Comparison of ENCODE assay signal across 21 cellular contexts in the genomic region with DNA sequence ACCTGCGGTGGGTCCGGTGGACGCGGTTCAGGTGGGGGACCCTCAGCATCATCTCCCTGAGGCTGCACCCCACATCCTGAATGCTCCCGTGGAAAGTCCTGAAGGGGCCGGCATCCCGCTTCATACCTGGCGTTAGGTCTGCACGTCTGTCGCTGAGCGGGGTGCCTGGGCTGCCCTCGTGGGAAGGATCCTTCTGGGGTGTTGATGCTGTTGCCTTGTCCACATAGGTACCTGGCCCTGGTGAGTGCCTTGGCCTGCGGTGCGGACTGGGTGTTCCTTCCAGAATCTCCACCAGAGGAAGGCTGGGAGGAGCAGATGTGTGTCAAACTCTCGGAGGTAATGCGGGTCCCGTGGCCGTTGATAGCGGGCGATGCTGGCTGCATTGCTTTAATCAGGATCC. TPM values are rescaled to one million over a fixed set of nuclear protein-coding genes. Genes with fewer than 3 reads are reported as not detected.
A peak's percentile ranks its signal among the peaks of the same experiment; 100 is the strongest.
DNase-seq lines count a peak whose midpoint lies in the region; ATAC-seq, FAIRE-seq and TF ChIP-seq lines count a peak whose summit lies in the region.
"Had no signal": no experiment of that assay in that cellular context is flagged by ENCODE, and none has a peak within 500 bp of the region (broad histone marks: within the 10 kb centered on the region; RNA-seq: fewer than 3 reads in every experiment).

No MANE protein-coding gene starts in this region.

- BruUV-seq in K562 (replicated peaks; lab: Mats Ljungman, UMichigan), result no TSS peak

- DNase-seq in cardiac muscle cell (ENCODE audit: low read depth in 1 of 2, low spot score in 1 of 2) (no peak), cardiac septum (ENCODE audit: low spot score) (no peak), K562 (ENCODE audit: extremely low read depth in 1 of 4, low spot score in 3 of 4) (no peak), NCI-H2196 treated with DMSO at 0.1 percent for 48 hours (lab: John Stamatoyannopoulos, UW; ENCODE audit: unreplicated experiment) (no peak), WTC11 (ENCODE audit: low spot score) (no peak)
- DNase-seq: 8988T; CD8-positive, alpha-beta memory T cell; DMS79 treated with DMSO at 0.1 percent for 48 hours; H9; NCI-H1105 treated with DMSO at 0.1 percent for 48 hours; NCI-H1694 treated with DMSO at 0.1 percent for 48 hours; NCI-H2107; NCI-H226; NCI-H524 treated with DMSO at 0.1 percent for 48 hours had no signal

- no peaks in the 10 kb centered on the region for H3K27me3 Mint-ChIP-seq in WTC11 (ENCODE audit: low read depth)
- H3K27me3 Mint-ChIP-seq: CD8-positive, alpha-beta memory T cell had no signal

- H3K9ac ChIP-seq in K562 (ENCODE audit: insufficient read depth in 1 of 2, low read depth in 2 of 2, low read length in 2 of 2) (no peak overlapping the region), skeletal muscle satellite cell (ENCODE audit: low read depth, low read length) (peak overlapping the region; percentile 75)
- H3K9ac ChIP-seq: BLaER1 had no signal

- TF ChIP-seq RAD21 in K562 (CRISPR knock-in tag; conservative IDR thresholded peaks at IDR 0.05 in 1 of 2, IDR thresholded peaks at IDR 0.05 in 1 of 2), result no peak

- H3K27ac Mint-ChIP-seq in WTC11, result no peak overlapping the region

- FAIRE-seq in K562 (lab: Jason Lieb, UNC), result no peak
- FAIRE-seq: D721Med, G401.6, GM12878 had no signal

- H3K9me1 ChIP-seq in K562 (ENCODE audit: control insufficient read depth, insufficient read depth, low read length), result peaks cover 7% of the 10 kb centered on the region

- H3K36me3 ChIP-seq in cardiac muscle cell (peaks cover 72% of the 10 kb centered on the region), K562 (ENCODE audit: control insufficient read depth, insufficient read depth, low read length) (peaks cover 80% of the 10 kb centered on the region), gastroesophageal sphincter (peaks cover 0 to 68% of the 10 kb centered on the region in 2 donors), skeletal muscle satellite cell (ENCODE audit: insufficient read depth, low read length) (peaks cover 64% of the 10 kb centered on the region)

- TF ChIP-seq POLR2A in K562 (conservative IDR thresholded peaks at IDR 0.05), result no peak
- no peak for TF ChIP-seq POLR2A in gastroesophageal sphincter (IDR thresholded peaks at IDR 0.05)

- CTCF ChIA-PET in K562 (lab: Yijun Ruan, JAX; ENCODE audit: low intra/inter-chr PET ratio), result no interaction called here
- CTCF ChIA-PET in WTC11 (lab: Charles Lee), result no interaction called here

- H3K9me3 ChIP-seq in cardiac muscle cell (ENCODE audit: low read depth) (no peaks in the 10 kb centered on the region), K562 (replicated peaks; ENCODE audit: control insufficient read depth, insufficient read depth, low read depth, low read length) (no peaks in the 10 kb centered on the region), gastroesophageal sphincter (no peaks in the 10 kb centered on the region), skeletal muscle satellite cell (replicated peaks; ENCODE audit: low read length) (no peaks in the 10 kb centered on the region)
- H3K9me3 ChIP-seq: BLaER1 had no signal

- H3K4me2 ChIP-seq in K562 (ENCODE audit: insufficient read depth, low read length) (no peak overlapping the region), skeletal muscle satellite cell (ENCODE audit: low read length) (peak overlapping the region; percentile 58)
- H3K4me2 ChIP-seq: BLaER1 had no signal

- H3K4me3 ChIP-seq in cardiac muscle cell (no peak overlapping the region), K562 (no peak overlapping the region), gastroesophageal sphincter (no peak overlapping the region), skeletal muscle satellite cell (ENCODE audit: low read length) (no peak overlapping the region)
- H3K4me3 ChIP-seq: BLaER1, GM12878 had no signal

- POLR2A ChIA-PET in K562 (lab: Yijun Ruan, JAX) (no interaction called here), WTC11 (lab: Charles Lee) (no interaction called here)

- no peak overlapping the region for H2AFZ ChIP-seq in K562 (ENCODE audit: low read depth, low read length)

- TF ChIP-seq EP300 in K562 (IDR thresholded peaks at IDR 0.05; ENCODE audit: low read length) (no peak), gastroesophageal sphincter (IDR thresholded peaks at IDR 0.05) (no peak)

- H3K27me3 ChIP-seq in cardiac muscle cell (no peaks in the 10 kb centered on the region), K562 (ENCODE audit: control insufficient read depth in 2 of 2, insufficient read depth in 2 of 2, low read length in 2 of 2) (no peaks in the 10 kb centered on the region), gastroesophageal sphincter (no peaks in the 10 kb centered on the region), skeletal muscle satellite cell (ENCODE audit: control insufficient read depth, insufficient read depth, low read length) (no peaks in the 10 kb centered on the region)
- H3K27me3 ChIP-seq: BLaER1 had no signal

- peaks cover 11% of the 10 kb centered on the region for H3K79me2 ChIP-seq in K562 (ENCODE audit: control insufficient read depth, insufficient read depth, low read length)

- H3K4me3 Mint-ChIP-seq in WTC11, result no peak overlapping the region
- H3K4me3 Mint-ChIP-seq: CD8-positive, alpha-beta memory T cell; H9 had no signal

- ATAC-seq in K562, result no peak
- no peak for ATAC-seq in gastroesophageal sphincter
- no peak for ATAC-seq in HG02840 (IDR thresholded peaks at IDR 0.05; ENCODE audit: low FRiP score, unreplicated experiment)
- no peak for ATAC-seq in WTC11

- H3K27ac ChIP-seq in cardiac muscle cell (peak overlapping the region; percentile 58), K562 (ENCODE audit: extremely low read depth, low read depth, low read length) (no peak overlapping the region), gastroesophageal sphincter (peak overlapping the region in 3 of 4 donors; percentile 56 to 88 (median 80))
- H3K27ac ChIP-seq: BLaER1 had no signal

- TF ChIP-seq CTCF in cardiac muscle cell (IDR thresholded peaks at IDR 0.05; ENCODE audit: low read depth, low read length), result no peak
- no peak for TF ChIP-seq CTCF in K562 (IDR thresholded peaks at IDR 0.05 in 2 of 3, conservative IDR thresholded peaks at IDR 0.05 in 1 of 3; ENCODE audit: insufficient read depth in 2 of 3, low read depth in 1 of 3, low read length in 3 of 3)
- TF ChIP-seq CTCF in gastroesophageal sphincter (IDR thresholded peaks at IDR 0.05), result no peak
- TF ChIP-seq CTCF in WTC11 (IDR thresholded peaks at IDR 0.05), result no peak

- peaks cover 14% of the 10 kb centered on the region for H3K4me1 Mint-ChIP-seq in WTC11

- peaks cover 74% of the 10 kb centered on the region for H3K36me3 Mint-ChIP-seq in WTC11

- WGBS in K562 (ENCODE audit: insufficient coverage, low coverage, missing lambda C conversion rate), result 83% methylated on average over 19 of the region's 20 CpGs
- WGBS in gastroesophageal sphincter (ENCODE audit: low coverage in 1 of 2), 2 donors, result 97 to 100% methylated on average over 4 to 5 of the region's 20 CpGs

- H3K9me3 Mint-ChIP-seq in WTC11, result no peaks in the 10 kb centered on the region
- H3K9me3 Mint-ChIP-seq: CD8-positive, alpha-beta memory T cell; H9 had no signal

- intact Hi-C loops in cardiac septum (cut with DNase I) (no loop called here), K562 (cut with micrococcal nuclease) (no loop called here)

- no peaks in the 10 kb centered on the region for H4K20me1 ChIP-seq in K562 (replicated peaks; ENCODE audit: control insufficient read depth, insufficient read depth, low read length)

- H3K4me1 ChIP-seq in cardiac muscle cell (ENCODE audit: low read depth) (no peaks in the 10 kb centered on the region), K562 (replicated peaks in 1 of 2; ENCODE audit: control insufficient read depth in 2 of 2, insufficient read depth in 2 of 2, low read length in 2 of 2) (peaks cover 0 to 3% of the 10 kb centered on the region in 2 experiments; a peak in 1 of 5 replicates), gastroesophageal sphincter (peaks cover 0 to 73% (median 6%) of the 10 kb centered on the region in 3 donors), skeletal muscle satellite cell (ENCODE audit: control insufficient read depth, insufficient read depth, low read length) (peaks cover 61% of the 10 kb centered on the region)

- in situ Hi-C loops in K562 (cut with MboI), result no loop called here

TF ChIP-seq in K562, 482 proteins besides CTCF, POLR2A, EP300 and RAD21 (continues in another document):
- TF ChIP-seq LCOR (CRISPR knock-in tag; IDR thresholded peaks at IDR 0.05), result no peak
- TF ChIP-seq CBFB (CRISPR knock-in tag; IDR thresholded peaks at IDR 0.05), result no peak
- no peak for TF ChIP-seq ZNF77 (CRISPR knock-in tag; IDR thresholded peaks at IDR 0.05)
- TF ChIP-seq POLR2G (IDR thresholded peaks at IDR 0.05; ENCODE audit: low read depth, low read length), result 0 out of 2 replicates have a peak, but pooled peaks have one; percentile 34

RNA-seq across cellular contexts. Expression of a gene that starts 37.8 kb away (rescaled TPM):
- 639 and 805 TPM in 2 replicates for total RNA-seq in cardiac muscle cell
- polyA plus RNA-seq in cardiac muscle cell, result 677 and 781 TPM in 2 replicates
- 215 TPM for total RNA-seq in cardiac septum
- 153 and 281 TPM in 2 replicates for total RNA-seq in K562 (2011; cell fraction: chromatin; rRNA removed; ENCODE audit: low replicate concordance)
- total RNA-seq in K562 (2011; cell fraction: nucleolus; rRNA removed), result 147 and 149 TPM in 2 replicates
- total RNA-seq in K562 (2011; cell fraction: nucleoplasm; rRNA removed), result 120 and 125 TPM in 2 replicates
- total RNA-seq in K562 (2014; rRNA removed), result 91.6 and 109 TPM in 2 replicates
- total RNA-seq in K562 (2014; rRNA removed; fragmentation: Illumina TruSeq; extraction: Trizol), result 83.2 and 89.5 TPM in 2 replicates
- total RNA-seq in K562 (2015; rRNA removed; fragmentation: Illumina TruSeq; extraction: Trizol), result 62.1 and 65.2 TPM in 2 replicates
- total RNA-seq in K562 (2021), result 108 and 116 TPM in 2 replicates
- 34.7 and 50.3 TPM in 2 replicates for polyA plus RNA-seq in K562 (2011; rRNA removed)
- polyA plus RNA-seq in K562 (2011; cell fraction: cytosol; rRNA removed), result 29.5 and 50.9 TPM in 2 replicates
- polyA plus RNA-seq in K562 (2011; cell fraction: nucleus; rRNA removed), result 96.2 and 154 TPM in 2 replicates
- polyA plus RNA-seq in K562 (2012), result 94.4 and 95.0 TPM in 2 replicates
- polyA plus RNA-seq in K562 (2014; fragmentation: Illumina TruSeq; extraction: Trizol), result 57.4 and 72.3 TPM in 2 replicates
- 10 to 100 TPM; 23.5 to 30.3 TPM for polyA plus RNA-seq in K562 (2014; fragmentation: Nextera tagmentation; extraction: Ambion mirVana)
- 65.2 and 71.1 TPM in 2 replicates for polyA plus RNA-seq in K562 (2014; rRNA removed)
- polyA minus RNA-seq in K562 (2011; rRNA and poly(A)+ RNA removed), result 32.8 and 39.3 TPM in 2 replicates
- 52.9 and 65.4 TPM in 2 replicates for polyA minus RNA-seq in K562 (2011; cell fraction: cytosol; rRNA and poly(A)+ RNA removed)
- polyA minus RNA-seq in K562 (2011; cell fraction: nucleus; rRNA and poly(A)+ RNA removed), result 61.7 and 66.5 TPM in 2 replicates
- total RNA-seq in gastroesophageal sphincter, result 100 to 1,000 TPM in 3 of 4 donors, 10 to 100 TPM in 1; 64.3 to 261 (median 107) TPM
- total RNA-seq in skeletal muscle satellite cell (2012; rRNA removed), result 265 and 306 TPM in 2 replicates
- 127 to 156 TPM (median 150 TPM) in 3 replicates for total RNA-seq in WTC11 (2021)
